Comparison of ENCODE assay signal across 8 cellular contexts in genomic region chrX:102745513-102746133, GRCh38. TPM values are rescaled to one million over a fixed set of nuclear protein-coding genes. Genes with fewer than 3 reads are reported as not detected.
A peak's percentile ranks its signal among the peaks of the same experiment; 100 is the strongest.
DNase-seq lines count a peak whose midpoint lies in the region; ATAC-seq and TF ChIP-seq lines count a peak whose summit lies in the region.

No MANE protein-coding gene starts in this region.

- CTCF ChIA-PET in activated CD4-positive, alpha-beta memory T cell treated with anti-CD3 and anti-CD28 coated beads for 36 hours (lab: Charles Lee) = no interaction called here

- no peaks in the 10 kb centered on the region for H3K9me3 Mint-ChIP-seq in activated CD4-positive, alpha-beta memory T cell treated with anti-CD3 and anti-CD28 coated beads for 36 hours

- H3K27ac Mint-ChIP-seq in activated CD4-positive, alpha-beta memory T cell treated with anti-CD3 and anti-CD28 coated beads for 36 hours = no peak overlapping the region

- no peaks in the 10 kb centered on the region for H3K27me3 ChIP-seq in foreskin keratinocyte

- no peaks in the 10 kb centered on the region for H3K4me1 ChIP-seq in foreskin keratinocyte

- no peaks in the 10 kb centered on the region for H3K36me3 Mint-ChIP-seq in activated CD4-positive, alpha-beta memory T cell treated with anti-CD3 and anti-CD28 coated beads for 36 hours

- peaks cover 4% of the 10 kb centered on the region for H3K4me1 Mint-ChIP-seq in activated CD4-positive, alpha-beta memory T cell treated with anti-CD3 and anti-CD28 coated beads for 36 hours (ENCODE audit: low read depth)

- intact Hi-C loops in activated CD4-positive, alpha-beta memory T cell treated with anti-CD3 and anti-CD28 coated beads for 36 hours (cut with micrococcal nuclease) = no loop called here
- intact Hi-C loops in sciatic nerve (cut with DNase I) = no loop called here

- DNase-seq in activated CD4-positive, alpha-beta memory T cell treated with anti-CD3 and anti-CD28 coated beads for 36 hours = peak; percentile 12
- DNase-seq in foreskin keratinocyte = no peak
- DNase-seq in sciatic nerve (ENCODE audit: low spot score) = peak; percentile 59
- DNase-seq in mesenteric fat pad (ENCODE audit: low spot score) = no peak
- DNase-seq in NCI-H2081 (lab: John Stamatoyannopoulos, UW) = no peak

- peak overlapping the region; percentile 65 for H3K4me3 Mint-ChIP-seq in activated CD4-positive, alpha-beta memory T cell treated with anti-CD3 and anti-CD28 coated beads for 36 hours

- ATAC-seq in GM19395 (IDR thresholded peaks at IDR 0.05; ENCODE audit: unreplicated experiment) (peak; percentile 43), foreskin keratinocyte (peak; percentile 62), sciatic nerve (peak; percentile 72), HG03439 (IDR thresholded peaks at IDR 0.05; ENCODE audit: unreplicated experiment) (no peak), HG03280 (IDR thresholded peaks at IDR 0.05; ENCODE audit: unreplicated experiment) (no peak)

- TF ChIP-seq CTCF in foreskin keratinocyte (conservative IDR thresholded peaks at IDR 0.05) = no peak

- H3K27ac ChIP-seq in foreskin keratinocyte = no peak overlapping the region

- POLR2A ChIA-PET in activated CD4-positive, alpha-beta memory T cell treated with anti-CD3 and anti-CD28 coated beads for 36 hours (lab: Charles Lee) = no interaction called here

- H3K27me3 Mint-ChIP-seq in activated CD4-positive, alpha-beta memory T cell treated with anti-CD3 and anti-CD28 coated beads for 36 hours = no peaks in the 10 kb centered on the region

RNA-seq across cellular contexts. Expression of gene GPRASP3, which starts 25.1 kb away (rescaled TPM):
- total RNA-seq in activated CD4-positive, alpha-beta memory T cell treated with anti-CD3 and anti-CD28 coated beads for 36 hours = 1 to 10 TPM; 1.1 to 1.3 TPM
- total RNA-seq in foreskin keratinocyte (3.6 and 4.3 TPM in 2 replicates), sciatic nerve (7.4 TPM), mesenteric fat pad (4.6 TPM)
- polyA plus RNA-seq in foreskin keratinocyte = 1.3 TPM in 2 replicates

RNA-seq across cellular contexts. Expression of gene GPRASP2, which starts 33.4 kb away (rescaled TPM):
- total RNA-seq in activated CD4-positive, alpha-beta memory T cell treated with anti-CD3 and anti-CD28 coated beads for 36 hours = 1 to 10 TPM; 1.2 to 1.7 TPM
- total RNA-seq in foreskin keratinocyte (9.1 and 9.9 TPM in 2 replicates), sciatic nerve (14.4 TPM), mesenteric fat pad (5.5 TPM)
- 2.4 and 2.9 TPM in 2 replicates for polyA plus RNA-seq in foreskin keratinocyte

Comparison
In these comparisons a context has a peak if more than half of its experiments do, and no peak if none do; other contexts are left out.
1. ATAC-seq: peak in GM19395 (single experiment), foreskin keratinocyte (single experiment) and sciatic nerve (single experiment); none in HG03439 (single experiment) and HG03280 (single experiment).
2. DNase-seq: peak in activated CD4-positive, alpha-beta memory T cell treated with anti-CD3 and anti-CD28 coated beads for 36 hours (single experiment) and sciatic nerve (single experiment); none in foreskin keratinocyte (0 of 2), mesenteric fat pad (single experiment) and NCI-H2081 (0 of 2).